In the genomic region with DNA sequence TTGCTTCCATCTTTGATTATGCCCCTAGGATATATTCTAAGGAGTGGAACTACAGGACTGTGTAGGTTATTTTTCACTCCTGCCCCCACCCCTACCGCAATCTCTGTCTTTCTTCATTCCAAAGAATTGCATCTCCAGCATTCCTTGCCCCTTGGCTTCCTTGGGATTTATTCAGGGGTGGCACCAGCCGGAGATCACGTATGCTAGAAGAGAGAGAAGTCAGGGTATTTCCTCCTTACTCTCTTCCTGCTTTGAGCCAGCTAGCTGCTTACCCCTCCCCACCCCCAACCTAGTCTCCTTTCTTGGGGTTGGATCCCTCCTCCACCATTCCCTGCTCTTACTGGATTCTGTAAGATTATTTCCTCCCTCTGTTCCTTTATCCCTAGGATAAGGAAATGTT, we compare ENCODE assay signal across 1 cellular context.
TF ChIP-seq lines count a peak whose summit lies in the region.

No MANE protein-coding gene starts in this region.

TF ChIP-seq in GM12878, 131 proteins besides CTCF, POLR2A, EP300 and RAD21:
- no peak for TF ChIP-seq NBN (IDR thresholded peaks at IDR 0.05)
- TF ChIP-seq, protein P1, sequence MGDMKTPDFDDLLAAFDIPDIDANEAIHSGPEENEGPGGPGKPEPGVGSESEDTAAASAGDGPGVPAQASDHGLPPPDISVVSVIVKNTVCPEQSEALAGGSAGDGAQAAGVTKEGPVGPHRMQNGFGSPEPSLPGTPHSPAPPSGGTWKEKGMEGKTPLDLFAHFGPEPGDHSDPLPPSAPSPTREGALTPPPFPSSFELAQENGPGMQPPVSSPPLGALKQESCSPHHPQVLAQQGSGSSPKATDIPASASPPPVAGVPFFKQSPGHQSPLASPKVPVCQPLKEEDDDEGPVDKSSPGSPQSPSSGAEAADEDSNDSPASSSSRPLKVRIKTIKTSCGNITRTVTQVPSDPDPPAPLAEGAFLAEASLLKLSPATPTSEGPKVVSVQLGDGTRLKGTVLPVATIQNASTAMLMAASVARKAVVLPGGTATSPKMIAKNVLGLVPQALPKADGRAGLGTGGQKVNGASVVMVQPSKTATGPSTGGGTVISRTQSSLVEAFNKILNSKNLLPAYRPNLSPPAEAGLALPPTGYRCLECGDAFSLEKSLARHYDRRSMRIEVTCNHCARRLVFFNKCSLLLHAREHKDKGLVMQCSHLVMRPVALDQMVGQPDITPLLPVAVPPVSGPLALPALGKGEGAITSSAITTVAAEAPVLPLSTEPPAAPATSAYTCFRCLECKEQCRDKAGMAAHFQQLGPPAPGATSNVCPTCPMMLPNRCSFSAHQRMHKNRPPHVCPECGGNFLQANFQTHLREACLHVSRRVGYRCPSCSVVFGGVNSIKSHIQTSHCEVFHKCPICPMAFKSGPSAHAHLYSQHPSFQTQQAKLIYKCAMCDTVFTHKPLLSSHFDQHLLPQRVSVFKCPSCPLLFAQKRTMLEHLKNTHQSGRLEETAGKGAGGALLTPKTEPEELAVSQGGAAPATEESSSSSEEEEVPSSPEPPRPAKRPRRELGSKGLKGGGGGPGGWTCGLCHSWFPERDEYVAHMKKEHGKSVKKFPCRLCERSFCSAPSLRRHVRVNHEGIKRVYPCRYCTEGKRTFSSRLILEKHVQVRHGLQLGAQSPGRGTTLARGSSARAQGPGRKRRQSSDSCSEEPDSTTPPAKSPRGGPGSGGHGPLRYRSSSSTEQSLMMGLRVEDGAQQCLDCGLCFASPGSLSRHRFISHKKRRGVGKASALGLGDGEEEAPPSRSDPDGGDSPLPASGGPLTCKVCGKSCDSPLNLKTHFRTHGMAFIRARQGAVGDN (IDR thresholded peaks at IDR 0.05): no peak
- no peak for TF ChIP-seq MXI1 (IDR thresholded peaks at IDR 0.05; ENCODE audit: low read depth, low read length)
- TF ChIP-seq, protein P2, sequence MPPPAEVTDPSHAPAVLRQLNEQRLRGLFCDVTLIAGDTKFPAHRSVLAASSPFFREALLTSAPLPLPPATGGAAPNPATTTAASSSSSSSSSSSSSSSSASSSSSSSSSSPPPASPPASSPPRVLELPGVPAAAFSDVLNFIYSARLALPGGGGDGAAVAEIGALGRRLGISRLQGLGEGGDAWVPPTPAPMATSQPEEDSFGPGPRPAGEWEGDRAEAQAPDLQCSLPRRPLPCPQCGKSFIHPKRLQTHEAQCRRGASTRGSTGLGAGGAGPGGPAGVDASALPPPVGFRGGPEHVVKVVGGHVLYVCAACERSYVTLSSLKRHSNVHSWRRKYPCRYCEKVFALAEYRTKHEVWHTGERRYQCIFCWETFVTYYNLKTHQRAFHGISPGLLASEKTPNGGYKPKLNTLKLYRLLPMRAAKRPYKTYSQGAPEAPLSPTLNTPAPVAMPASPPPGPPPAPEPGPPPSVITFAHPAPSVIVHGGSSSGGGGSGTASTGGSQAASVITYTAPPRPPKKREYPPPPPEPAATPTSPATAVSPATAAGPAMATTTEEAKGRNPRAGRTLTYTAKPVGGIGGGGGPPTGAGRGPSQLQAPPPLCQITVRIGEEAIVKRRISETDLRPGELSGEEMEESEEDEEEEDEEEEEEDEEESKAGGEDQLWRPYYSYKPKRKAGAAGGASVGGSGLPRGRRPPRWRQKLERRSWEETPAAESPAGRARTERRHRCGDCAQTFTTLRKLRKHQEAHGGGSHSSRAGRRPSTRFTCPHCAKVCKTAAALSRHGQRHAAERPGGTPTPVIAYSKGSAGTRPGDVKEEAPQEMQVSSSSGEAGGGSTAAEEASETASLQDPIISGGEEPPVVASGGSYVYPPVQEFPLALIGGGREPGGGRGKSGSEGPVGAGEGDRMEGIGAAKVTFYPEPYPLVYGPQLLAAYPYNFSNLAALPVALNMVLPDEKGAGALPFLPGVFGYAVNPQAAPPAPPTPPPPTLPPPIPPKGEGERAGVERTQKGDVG (CRISPR knock-in tag; IDR thresholded peaks at IDR 0.05): no peak
- TF ChIP-seq, protein P3, sequence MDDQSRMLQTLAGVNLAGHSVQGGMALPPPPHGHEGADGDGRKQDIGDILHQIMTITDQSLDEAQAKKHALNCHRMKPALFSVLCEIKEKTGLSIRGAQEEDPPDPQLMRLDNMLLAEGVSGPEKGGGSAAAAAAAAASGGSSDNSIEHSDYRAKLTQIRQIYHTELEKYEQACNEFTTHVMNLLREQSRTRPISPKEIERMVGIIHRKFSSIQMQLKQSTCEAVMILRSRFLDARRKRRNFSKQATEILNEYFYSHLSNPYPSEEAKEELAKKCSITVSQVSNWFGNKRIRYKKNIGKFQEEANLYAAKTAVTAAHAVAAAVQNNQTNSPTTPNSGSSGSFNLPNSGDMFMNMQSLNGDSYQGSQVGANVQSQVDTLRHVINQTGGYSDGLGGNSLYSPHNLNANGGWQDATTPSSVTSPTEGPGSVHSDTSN (IDR thresholded peaks at IDR 0.05; ENCODE audit: insufficient replicate concordance, low read depth, low read length): no peak
- no peak for TF ChIP-seq NR2C1 (IDR thresholded peaks at IDR 0.05)
- no peak for TF ChIP-seq GABPA (IDR thresholded peaks at IDR 0.05; ENCODE audit: low read depth)
- TF ChIP-seq CEBPB (IDR thresholded peaks at IDR 0.05; ENCODE audit: borderline replicate concordance in 1 of 2, low read depth in 2 of 2, low read length in 2 of 2): no peak
- no peak for TF ChIP-seq SMC3 (IDR thresholded peaks at IDR 0.05; ENCODE audit: borderline replicate concordance, low read length)
- TF ChIP-seq CREB1 (IDR thresholded peaks at IDR 0.05; ENCODE audit: low read depth): no peak
- TF ChIP-seq, protein P4, sequence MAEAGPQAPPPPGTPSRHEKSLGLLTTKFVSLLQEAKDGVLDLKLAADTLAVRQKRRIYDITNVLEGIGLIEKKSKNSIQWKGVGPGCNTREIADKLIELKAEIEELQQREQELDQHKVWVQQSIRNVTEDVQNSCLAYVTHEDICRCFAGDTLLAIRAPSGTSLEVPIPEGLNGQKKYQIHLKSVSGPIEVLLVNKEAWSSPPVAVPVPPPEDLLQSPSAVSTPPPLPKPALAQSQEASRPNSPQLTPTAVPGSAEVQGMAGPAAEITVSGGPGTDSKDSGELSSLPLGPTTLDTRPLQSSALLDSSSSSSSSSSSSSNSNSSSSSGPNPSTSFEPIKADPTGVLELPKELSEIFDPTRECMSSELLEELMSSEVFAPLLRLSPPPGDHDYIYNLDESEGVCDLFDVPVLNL (IDR thresholded peaks at IDR 0.05; ENCODE audit: low read depth, low read length): no peak
- no peak for TF ChIP-seq HDAC2 (IDR thresholded peaks at IDR 0.05)
- TF ChIP-seq, protein P5, sequence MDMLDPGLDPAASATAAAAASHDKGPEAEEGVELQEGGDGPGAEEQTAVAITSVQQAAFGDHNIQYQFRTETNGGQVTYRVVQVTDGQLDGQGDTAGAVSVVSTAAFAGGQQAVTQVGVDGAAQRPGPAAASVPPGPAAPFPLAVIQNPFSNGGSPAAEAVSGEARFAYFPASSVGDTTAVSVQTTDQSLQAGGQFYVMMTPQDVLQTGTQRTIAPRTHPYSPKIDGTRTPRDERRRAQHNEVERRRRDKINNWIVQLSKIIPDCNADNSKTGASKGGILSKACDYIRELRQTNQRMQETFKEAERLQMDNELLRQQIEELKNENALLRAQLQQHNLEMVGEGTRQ (IDR thresholded peaks at IDR 0.05; ENCODE audit: borderline replicate concordance, low read depth, low read length): no peak
